ENCODE assay signal across 9 cellular contexts in the genomic region with DNA sequence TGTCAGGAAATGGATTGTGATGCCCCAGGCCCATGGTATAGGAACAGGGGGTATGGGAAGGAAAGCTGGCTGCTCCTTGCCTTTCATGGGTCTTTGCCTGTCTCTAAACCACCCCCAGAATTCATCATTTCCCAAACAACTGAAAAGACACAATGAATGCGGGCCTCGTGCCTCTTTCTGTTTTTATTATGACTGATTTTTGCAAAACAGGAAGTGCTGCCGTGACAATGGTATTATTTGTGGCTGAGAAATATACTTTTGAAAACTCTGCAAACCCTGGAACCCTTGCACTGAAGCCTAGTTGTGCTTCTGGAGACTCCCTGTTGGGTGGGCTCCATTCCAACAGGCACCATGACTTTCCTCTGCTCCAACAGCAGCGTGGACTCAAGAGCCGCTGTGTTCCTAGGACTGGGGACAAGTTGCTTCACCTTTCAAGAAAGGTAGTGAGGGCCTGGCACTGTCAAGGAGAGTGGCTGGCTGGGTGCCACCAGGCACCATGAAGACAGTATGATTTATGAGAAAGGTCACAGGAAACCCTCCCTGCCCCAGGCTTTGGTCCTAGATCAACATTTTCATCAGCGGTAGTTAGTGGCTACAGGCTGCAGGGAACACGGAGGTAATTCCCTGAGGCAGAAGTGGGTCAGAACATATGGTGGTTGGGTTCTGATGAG. TPM values are rescaled to one million over a fixed set of nuclear protein-coding genes. Genes with fewer than 3 reads are reported as not detected.
A peak's percentile ranks its signal among the peaks of the same experiment; 100 is the strongest.
DNase-seq lines count a peak whose midpoint lies in the region; ATAC-seq and TF ChIP-seq lines count a peak whose summit lies in the region.
"Had no signal": no experiment of that assay in that cellular context is flagged by ENCODE, and none has a peak within 500 bp of the region (broad histone marks: within the 10 kb centered on the region; RNA-seq: fewer than 3 reads in every experiment).

No MANE protein-coding gene starts in this region.

- H3K4me2 ChIP-seq in GM23248 (ENCODE audit: unreplicated experiment), result no peak overlapping the region

- in situ Hi-C loops in GM23248 (cut with MboI), result no loop called here

- H3K27me3 ChIP-seq in upper lobe of right lung (no peaks in the 10 kb centered on the region), GM23248 (replicated peaks; ENCODE audit: insufficient read depth) (no peaks in the 10 kb centered on the region)

- no peaks in the 10 kb centered on the region for H3F3A ChIP-seq in GM23248 (ENCODE audit: insufficient read depth)

- intact Hi-C loops in upper lobe of right lung (cut with DNase I), result no loop called here

- no peak overlapping the region for H2AFZ ChIP-seq in GM23248

- H4K20me1 ChIP-seq in GM23248 (ENCODE audit: insufficient read depth), result no peaks in the 10 kb centered on the region

- H3K27ac ChIP-seq in upper lobe of right lung, result peak overlapping the region; percentile 31
- H3K27ac ChIP-seq in GM23248, result no peak overlapping the region

- TF ChIP-seq CTCF in upper lobe of right lung (IDR thresholded peaks at IDR 0.05), result no peak

- H3K9me3 ChIP-seq in upper lobe of right lung, result no peaks in the 10 kb centered on the region
- no peaks in the 10 kb centered on the region for H3K9me3 ChIP-seq in GM23248 (ENCODE audit: low read depth)

- H3K36me3 ChIP-seq in upper lobe of right lung, result no peaks in the 10 kb centered on the region
- H3K36me3 ChIP-seq in GM23248 (ENCODE audit: low read depth), result no peaks in the 10 kb centered on the region

- no peak for ATAC-seq in upper lobe of right lung
- no peak for ATAC-seq in GM19455 (IDR thresholded peaks at IDR 0.05; ENCODE audit: unreplicated experiment)

- H3K4me1 ChIP-seq in upper lobe of right lung (peaks cover 22% of the 10 kb centered on the region), GM23248 (ENCODE audit: insufficient read depth) (peaks cover 4% of the 10 kb centered on the region; the same call in 1 of the 2 replicates)

- H3K9me2 ChIP-seq in GM23248 (ENCODE audit: insufficient read depth), result no peaks in the 10 kb centered on the region

- no peak overlapping the region for H3K4me3 ChIP-seq in upper lobe of right lung
- no peak overlapping the region for H3K4me3 ChIP-seq in GM23248

- peak; percentile 31 for DNase-seq in activated T-cell treated with anti-CD3 and anti-CD28 coated beads, Interleukin-2, amount 50 U/mL, for 1 hour
- DNase-seq in activated T-cell treated with anti-CD3 and anti-CD28 coated beads for 4 hours, result no peak
- DNase-seq in activated T-helper 1 cell treated with Interleukin-2 at 50 U/mL for 16 hours (ENCODE audit: low read depth), result peak; percentile 22
- peak; percentile 24 for DNase-seq in hepatic stellate cell (ENCODE audit: low spot score)
- peak; percentile 67 for DNase-seq in upper lobe of right lung
- DNase-seq in GM23248, result no peak
- DNase-seq in NAMALWA (ENCODE audit: low spot score), result no peak
- DNase-seq: AML-193 had no signal

- 89 to 90% methylated on average over 7 of the region's 7 CpGs for WGBS in GM23248 (ENCODE audit: low coverage in 1 of 2, low lambda C conversion rate in 2 of 2, missing lambda C conversion rate in 2 of 2), 2 experiments

- no peaks in the 10 kb centered on the region for H3K79me2 ChIP-seq in GM23248 (ENCODE audit: insufficient read depth)

- H3K9ac ChIP-seq in GM23248, result no peak overlapping the region

RNA-seq across cellular contexts. Expression of gene DGLUCY, which starts 4.8 kb away (rescaled TPM):
- total RNA-seq in upper lobe of right lung, result 77.6 TPM
- total RNA-seq in GM23248 (2014; rRNA removed; shearing (Covaris generic)), result 15.2 and 28.5 TPM in 2 replicates
- 15.7 and 17.1 TPM in 2 replicates for polyA plus RNA-seq in GM23248 (2016; fragmentation: Nextera tagmentation; extraction: Ambion mirVana)

RNA-seq across cellular contexts. Expression of gene RPS6KA5, which starts 48.6 kb away (rescaled TPM):
- total RNA-seq in upper lobe of right lung, result 8.0 TPM
- total RNA-seq in GM23248 (2014; rRNA removed; shearing (Covaris generic)), result under 0.01 and 1.2 TPM in 2 replicates
- 0.54 and 0.61 TPM in 2 replicates for polyA plus RNA-seq in GM23248 (2016; fragmentation: Nextera tagmentation; extraction: Ambion mirVana)

Comparison
In these comparisons a context has a peak if more than half of its experiments do, and no peak if none do; other contexts are left out.
1. DNase-seq: peak in activated T-cell treated with anti-CD3 and anti-CD28 coated beads, Interleukin-2, amount 50 U/mL, for 1 hour (single experiment), activated T-helper 1 cell treated with Interleukin-2 at 50 U/mL for 16 hours (single experiment), hepatic stellate cell (single experiment) and upper lobe of right lung (single experiment); none in activated T-cell treated with anti-CD3 and anti-CD28 coated beads for 4 hours (single experiment), GM23248 (single experiment) and NAMALWA (single experiment).